ENCODE assay signal across 9 cellular contexts in genomic region chrX:37509349-37509748, GRCh38.
DNase-seq lines count a peak whose midpoint lies in the region; ATAC-seq and TF ChIP-seq lines count a peak whose summit lies in the region.
"Had no signal": no experiment of that assay in that cellular context is flagged by ENCODE, and none has a peak within 500 bp of the region (broad histone marks: within the 10 kb centered on the region; RNA-seq: fewer than 3 reads in every experiment).

No MANE protein-coding gene starts in this region.

- intact Hi-C loops in lower lobe of right lung (cut with DNase I) = no loop called here

- H3K27me3 ChIP-seq in GM06990 (replicated peaks; ENCODE audit: control insufficient read depth, insufficient read depth, low read length) = no peaks in the 10 kb centered on the region
- H3K27me3 ChIP-seq in lower lobe of right lung (ENCODE audit: low read depth) = no peaks in the 10 kb centered on the region

- peaks cover 0 to 2% (median 0%) of the 10 kb centered on the region in 4 donors for H3K4me1 Mint-ChIP-seq in naive thymus-derived CD8-positive, alpha-beta T cell

- DNase-seq in GM06990 (ENCODE audit: extremely low read depth, insufficient read length) (no peak), lower lobe of right lung (no peak), NCI-H187 (lab: John Stamatoyannopoulos, UW) (no peak)
- DNase-seq in central memory CD4-positive, alpha-beta T cell = no peak
- no peak for DNase-seq in naive thymus-derived CD8-positive, alpha-beta T cell
- DNase-seq in stimulated activated naive CD4-positive, alpha-beta T cell treated with Interleukin-2 at 50 U/mL for 16 hours (lab: John Stamatoyannopoulos, UW) = no peak

- H3K4me3 Mint-ChIP-seq in naive thymus-derived CD8-positive, alpha-beta T cell = no peak overlapping the region
- H3K4me3 Mint-ChIP-seq: effector memory CD8-positive, alpha-beta T cell had no signal

- peak; percentile 69 for ATAC-seq in HG02870 (IDR thresholded peaks at IDR 0.05; ENCODE audit: unreplicated experiment)
- ATAC-seq in lower lobe of right lung = no peak
- no peak for ATAC-seq in naive thymus-derived CD8-positive, alpha-beta T cell
- ATAC-seq: effector memory CD8-positive, alpha-beta T cell had no signal

- H3K27ac Mint-ChIP-seq in naive thymus-derived CD8-positive, alpha-beta T cell = no peak overlapping the region
- H3K27ac Mint-ChIP-seq: effector memory CD8-positive, alpha-beta T cell had no signal

- no peaks in the 10 kb centered on the region for H3K4me1 ChIP-seq in lower lobe of right lung

- POLR2A ChIA-PET in naive thymus-derived CD8-positive, alpha-beta T cell (lab: Charles Lee) = no interaction called here

- H3K9me3 Mint-ChIP-seq in naive thymus-derived CD8-positive, alpha-beta T cell = peaks cover 0 to 2% (median 0%) of the 10 kb centered on the region in 9 donors
- H3K9me3 Mint-ChIP-seq: effector memory CD8-positive, alpha-beta T cell had no signal

- peaks cover 0 to 9% (median 0%) of the 10 kb centered on the region in 5 donors for H3K27me3 Mint-ChIP-seq in naive thymus-derived CD8-positive, alpha-beta T cell

- no peaks in the 10 kb centered on the region for H3K9me3 ChIP-seq in lower lobe of right lung

- TF ChIP-seq CTCF in GM06990 (IDR thresholded peaks at IDR 0.05; ENCODE audit: insufficient read depth, low read length, poor library complexity, severe bottlenecking) = peak; percentile 29
- peak; percentile 15 for TF ChIP-seq CTCF in WI38 (IDR thresholded peaks at IDR 0.05; ENCODE audit: low read depth, low read length)
- peak; percentile 32 for TF ChIP-seq CTCF in lower lobe of right lung (IDR thresholded peaks at IDR 0.05)

- H3K36me3 ChIP-seq in GM06990 (ENCODE audit: control insufficient read depth, insufficient read depth, low read length) (no peaks in the 10 kb centered on the region), lower lobe of right lung (no peaks in the 10 kb centered on the region)

- no peak overlapping the region for H3K27ac ChIP-seq in lower lobe of right lung

- no peaks in the 10 kb centered on the region for H3K36me3 Mint-ChIP-seq in naive thymus-derived CD8-positive, alpha-beta T cell

- H3K4me3 ChIP-seq in GM06990 (replicated peaks; ENCODE audit: low read depth, low read length) (no peak overlapping the region), WI38 (ENCODE audit: low read depth, low read length) (no peak overlapping the region), lower lobe of right lung (no peak overlapping the region)
